1 cellular context compared by ENCODE assay signal in genomic region chr1:160032165-160032827, GRCh38.
A peak's percentile ranks its signal among the peaks of the same experiment; 100 is the strongest.
TF ChIP-seq lines count a peak whose summit lies in the region.

No MANE protein-coding gene starts in this region.

TF ChIP-seq in HepG2, 621 proteins besides CTCF, POLR2A, EP300 and RAD21 (continued from another document):
- peak; percentile 92 for TF ChIP-seq PRDM15 (CRISPR knock-in tag; IDR thresholded peaks at IDR 0.05)
- no peak for TF ChIP-seq FOXK2 (IDR thresholded peaks at IDR 0.05)
- TF ChIP-seq ERF (CRISPR knock-in tag; IDR thresholded peaks at IDR 0.05) = no peak
